In the genomic region with DNA sequence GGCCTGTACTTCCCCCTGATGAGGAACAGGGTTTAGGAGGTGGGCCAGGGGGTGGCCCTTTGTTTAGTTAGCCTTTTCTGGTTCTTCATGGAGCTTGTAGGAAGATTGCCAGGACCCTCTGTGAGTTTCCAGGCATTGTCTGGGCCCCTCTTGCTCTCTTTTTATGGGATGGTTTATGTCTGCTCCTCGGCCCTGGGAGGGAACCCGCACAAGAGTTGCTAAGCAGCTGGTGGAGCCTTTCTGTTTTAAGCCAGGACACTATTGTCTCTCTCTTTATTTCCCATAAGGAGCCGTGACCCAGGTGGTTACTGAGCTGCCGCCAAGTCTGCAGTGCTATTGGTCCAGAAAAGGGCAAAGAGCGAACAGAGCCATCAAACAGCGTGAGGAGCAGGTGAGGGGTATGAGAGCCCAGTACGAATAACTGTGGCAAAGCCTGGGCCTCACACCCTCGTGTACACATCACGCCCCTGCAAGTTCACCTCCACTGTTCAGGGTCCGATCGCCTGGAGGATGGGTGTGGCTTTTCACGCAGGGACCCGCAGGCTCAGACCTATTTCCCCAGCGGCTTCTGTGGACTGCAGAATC, we compare ENCODE assay signal across 1 cellular context.
TF ChIP-seq lines count a peak whose summit lies in the region.

No MANE protein-coding gene starts in this region.

TF ChIP-seq in HepG2, 621 proteins besides CTCF, POLR2A, EP300 and RAD21 (continues in another document):
- TF ChIP-seq, protein P1, sequence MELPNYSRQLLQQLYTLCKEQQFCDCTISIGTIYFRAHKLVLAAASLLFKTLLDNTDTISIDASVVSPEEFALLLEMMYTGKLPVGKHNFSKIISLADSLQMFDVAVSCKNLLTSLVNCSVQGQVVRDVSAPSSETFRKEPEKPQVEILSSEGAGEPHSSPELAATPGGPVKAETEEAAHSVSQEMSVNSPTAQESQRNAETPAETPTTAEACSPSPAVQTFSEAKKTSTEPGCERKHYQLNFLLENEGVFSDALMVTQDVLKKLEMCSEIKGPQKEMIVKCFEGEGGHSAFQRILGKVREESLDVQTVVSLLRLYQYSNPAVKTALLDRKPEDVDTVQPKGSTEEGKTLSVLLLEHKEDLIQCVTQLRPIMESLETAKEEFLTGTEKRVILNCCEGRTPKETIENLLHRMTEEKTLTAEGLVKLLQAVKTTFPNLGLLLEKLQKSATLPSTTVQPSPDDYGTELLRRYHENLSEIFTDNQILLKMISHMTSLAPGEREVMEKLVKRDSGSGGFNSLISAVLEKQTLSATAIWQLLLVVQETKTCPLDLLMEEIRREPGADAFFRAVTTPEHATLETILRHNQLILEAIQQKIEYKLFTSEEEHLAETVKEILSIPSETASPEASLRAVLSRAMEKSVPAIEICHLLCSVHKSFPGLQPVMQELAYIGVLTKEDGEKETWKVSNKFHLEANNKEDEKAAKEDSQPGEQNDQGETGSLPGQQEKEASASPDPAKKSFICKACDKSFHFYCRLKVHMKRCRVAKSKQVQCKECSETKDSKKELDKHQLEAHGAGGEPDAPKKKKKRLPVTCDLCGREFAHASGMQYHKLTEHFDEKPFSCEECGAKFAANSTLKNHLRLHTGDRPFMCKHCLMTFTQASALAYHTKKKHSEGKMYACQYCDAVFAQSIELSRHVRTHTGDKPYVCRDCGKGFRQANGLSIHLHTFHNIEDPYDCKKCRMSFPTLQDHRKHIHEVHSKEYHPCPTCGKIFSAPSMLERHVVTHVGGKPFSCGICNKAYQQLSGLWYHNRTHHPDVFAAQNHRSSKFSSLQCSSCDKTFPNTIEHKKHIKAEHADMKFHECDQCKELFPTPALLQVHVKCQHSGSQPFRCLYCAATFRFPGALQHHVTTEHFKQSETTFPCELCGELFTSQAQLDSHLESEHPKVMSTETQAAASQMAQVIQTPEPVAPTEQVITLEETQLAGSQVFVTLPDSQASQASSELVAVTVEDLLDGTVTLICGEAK (IDR thresholded peaks at IDR 0.05), result no peak
- TF ChIP-seq, protein P1 (CRISPR knock-in tag; IDR thresholded peaks at IDR 0.05), result peak; percentile 49; the same call in 1 of the 2 replicates
- TF ChIP-seq TSC22D2 (CRISPR knock-in tag; IDR thresholded peaks at IDR 0.05; ENCODE audit: borderline replicate concordance), result no peak
- TF ChIP-seq NONO (IDR thresholded peaks at IDR 0.05), result no peak
- TF ChIP-seq NONO (CRISPR knock-in tag; conservative IDR thresholded peaks at IDR 0.05), result no peak
- TF ChIP-seq ZNF3 (CRISPR knock-in tag; IDR thresholded peaks at IDR 0.05), result no peak
- TF ChIP-seq, protein P2, sequence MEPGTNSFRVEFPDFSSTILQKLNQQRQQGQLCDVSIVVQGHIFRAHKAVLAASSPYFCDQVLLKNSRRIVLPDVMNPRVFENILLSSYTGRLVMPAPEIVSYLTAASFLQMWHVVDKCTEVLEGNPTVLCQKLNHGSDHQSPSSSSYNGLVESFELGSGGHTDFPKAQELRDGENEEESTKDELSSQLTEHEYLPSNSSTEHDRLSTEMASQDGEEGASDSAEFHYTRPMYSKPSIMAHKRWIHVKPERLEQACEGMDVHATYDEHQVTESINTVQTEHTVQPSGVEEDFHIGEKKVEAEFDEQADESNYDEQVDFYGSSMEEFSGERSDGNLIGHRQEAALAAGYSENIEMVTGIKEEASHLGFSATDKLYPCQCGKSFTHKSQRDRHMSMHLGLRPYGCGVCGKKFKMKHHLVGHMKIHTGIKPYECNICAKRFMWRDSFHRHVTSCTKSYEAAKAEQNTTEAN (CRISPR knock-in tag; conservative IDR thresholded peaks at IDR 0.05), result 0 out of 2 replicates have a peak, but pooled peaks have one; percentile 43
- TF ChIP-seq ZNF225 (CRISPR knock-in tag; IDR thresholded peaks at IDR 0.05), result no peak
- TF ChIP-seq SOX6 (IDR thresholded peaks at IDR 0.05), result no peak
- peak; percentile 51 for TF ChIP-seq SOX6 (CRISPR knock-in tag; IDR thresholded peaks at IDR 0.05)
- no peak; the same call in 1 of the 2 replicates for TF ChIP-seq ZSCAN9 (CRISPR knock-in tag; IDR thresholded peaks at IDR 0.05; ENCODE audit: borderline replicate concordance)
- TF ChIP-seq, protein P3, sequence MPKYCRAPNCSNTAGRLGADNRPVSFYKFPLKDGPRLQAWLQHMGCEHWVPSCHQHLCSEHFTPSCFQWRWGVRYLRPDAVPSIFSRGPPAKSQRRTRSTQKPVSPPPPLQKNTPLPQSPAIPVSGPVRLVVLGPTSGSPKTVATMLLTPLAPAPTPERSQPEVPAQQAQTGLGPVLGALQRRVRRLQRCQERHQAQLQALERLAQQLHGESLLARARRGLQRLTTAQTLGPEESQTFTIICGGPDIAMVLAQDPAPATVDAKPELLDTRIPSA (CRISPR knock-in tag; IDR thresholded peaks at IDR 0.05; ENCODE audit: borderline replicate concordance), result no peak
- peak; percentile 48 for TF ChIP-seq ZFX (CRISPR knock-in tag; IDR thresholded peaks at IDR 0.05; ENCODE audit: low read depth)
- TF ChIP-seq MED1 (CRISPR knock-in tag; IDR thresholded peaks at IDR 0.05), result peak; percentile 35; the same call in 1 of the 2 replicates
- no peak for TF ChIP-seq SMAD9 (CRISPR knock-in tag; IDR thresholded peaks at IDR 0.05)
- TF ChIP-seq ZNF501 (CRISPR knock-in tag; IDR thresholded peaks at IDR 0.05), result peak; percentile 58; the same call in 1 of the 2 replicates
- no peak for TF ChIP-seq KDM1A (CRISPR knock-in tag; IDR thresholded peaks at IDR 0.05)
- TF ChIP-seq ZNF775 (CRISPR knock-in tag; IDR thresholded peaks at IDR 0.05; ENCODE audit: borderline replicate concordance), result no peak
- TF ChIP-seq, protein P4, sequence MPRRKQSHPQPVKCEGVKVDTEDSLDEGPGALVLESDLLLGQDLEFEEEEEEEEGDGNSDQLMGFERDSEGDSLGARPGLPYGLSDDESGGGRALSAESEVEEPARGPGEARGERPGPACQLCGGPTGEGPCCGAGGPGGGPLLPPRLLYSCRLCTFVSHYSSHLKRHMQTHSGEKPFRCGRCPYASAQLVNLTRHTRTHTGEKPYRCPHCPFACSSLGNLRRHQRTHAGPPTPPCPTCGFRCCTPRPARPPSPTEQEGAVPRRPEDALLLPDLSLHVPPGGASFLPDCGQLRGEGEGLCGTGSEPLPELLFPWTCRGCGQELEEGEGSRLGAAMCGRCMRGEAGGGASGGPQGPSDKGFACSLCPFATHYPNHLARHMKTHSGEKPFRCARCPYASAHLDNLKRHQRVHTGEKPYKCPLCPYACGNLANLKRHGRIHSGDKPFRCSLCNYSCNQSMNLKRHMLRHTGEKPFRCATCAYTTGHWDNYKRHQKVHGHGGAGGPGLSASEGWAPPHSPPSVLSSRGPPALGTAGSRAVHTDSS (CRISPR knock-in tag; conservative IDR thresholded peaks at IDR 0.05), result no peak
- TF ChIP-seq, protein P5, sequence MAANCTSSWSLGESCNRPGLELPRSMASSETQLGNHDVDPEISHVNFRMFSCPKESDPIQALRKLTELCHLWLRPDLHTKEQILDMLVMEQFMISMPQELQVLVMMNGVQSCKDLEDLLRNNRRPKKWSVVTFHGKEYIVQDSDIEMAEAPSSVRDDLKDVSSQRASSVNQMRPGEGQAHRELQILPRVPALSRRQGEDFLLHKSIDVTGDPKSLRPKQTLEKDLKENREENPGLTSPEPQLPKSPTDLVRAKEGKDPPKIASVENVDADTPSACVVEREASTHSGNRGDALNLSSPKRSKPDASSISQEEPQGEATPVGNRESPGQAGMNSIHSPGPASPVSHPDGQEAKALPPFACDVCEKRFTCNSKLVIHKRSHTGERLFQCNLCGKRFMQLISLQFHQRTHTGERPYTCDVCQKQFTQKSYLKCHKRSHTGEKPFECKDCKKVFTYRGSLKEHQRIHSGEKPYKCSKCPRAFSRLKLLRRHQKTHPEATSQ (CRISPR knock-in tag; IDR thresholded peaks at IDR 0.05; ENCODE audit: borderline replicate concordance), result 0 out of 2 replicates have a peak, but pooled peaks have one; percentile 38
- peak; percentile 27; the same call in 1 of the 2 replicates for TF ChIP-seq NFYB (CRISPR knock-in tag; IDR thresholded peaks at IDR 0.05)
- no peak for TF ChIP-seq EHMT2 (IDR thresholded peaks at IDR 0.05; ENCODE audit: borderline replicate concordance, low read depth, low read length)
- TF ChIP-seq BCLAF1 (IDR thresholded peaks at IDR 0.05), result no peak
- TF ChIP-seq SMARCC2 (IDR thresholded peaks at IDR 0.05), result no peak
- TF ChIP-seq U2AF2 (IDR thresholded peaks at IDR 0.05; ENCODE audit: low read depth, low read length), result no peak
- TF ChIP-seq ZNF883 (CRISPR knock-in tag; IDR thresholded peaks at IDR 0.05; ENCODE audit: not compliant biosample characterization), result peak; percentile 37
- TF ChIP-seq ZNF280B (CRISPR knock-in tag; IDR thresholded peaks at IDR 0.05; ENCODE audit: borderline replicate concordance), result 0 out of 2 replicates have a peak, but pooled peaks have one; percentile 55
- TF ChIP-seq, protein P6, sequence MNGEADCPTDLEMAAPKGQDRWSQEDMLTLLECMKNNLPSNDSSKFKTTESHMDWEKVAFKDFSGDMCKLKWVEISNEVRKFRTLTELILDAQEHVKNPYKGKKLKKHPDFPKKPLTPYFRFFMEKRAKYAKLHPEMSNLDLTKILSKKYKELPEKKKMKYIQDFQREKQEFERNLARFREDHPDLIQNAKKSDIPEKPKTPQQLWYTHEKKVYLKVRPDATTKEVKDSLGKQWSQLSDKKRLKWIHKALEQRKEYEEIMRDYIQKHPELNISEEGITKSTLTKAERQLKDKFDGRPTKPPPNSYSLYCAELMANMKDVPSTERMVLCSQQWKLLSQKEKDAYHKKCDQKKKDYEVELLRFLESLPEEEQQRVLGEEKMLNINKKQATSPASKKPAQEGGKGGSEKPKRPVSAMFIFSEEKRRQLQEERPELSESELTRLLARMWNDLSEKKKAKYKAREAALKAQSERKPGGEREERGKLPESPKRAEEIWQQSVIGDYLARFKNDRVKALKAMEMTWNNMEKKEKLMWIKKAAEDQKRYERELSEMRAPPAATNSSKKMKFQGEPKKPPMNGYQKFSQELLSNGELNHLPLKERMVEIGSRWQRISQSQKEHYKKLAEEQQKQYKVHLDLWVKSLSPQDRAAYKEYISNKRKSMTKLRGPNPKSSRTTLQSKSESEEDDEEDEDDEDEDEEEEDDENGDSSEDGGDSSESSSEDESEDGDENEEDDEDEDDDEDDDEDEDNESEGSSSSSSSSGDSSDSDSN (CRISPR knock-in tag; IDR thresholded peaks at IDR 0.05), result 0 out of 2 replicates have a peak, but pooled peaks have one; percentile 37
- TF ChIP-seq ZNF234 (CRISPR knock-in tag; conservative IDR thresholded peaks at IDR 0.05), result peak; percentile 61; the same call in 1 of the 2 replicates
- TF ChIP-seq ZMYM4 (CRISPR knock-in tag; IDR thresholded peaks at IDR 0.05), result peak; percentile 37; the same call in 1 of the 2 replicates
- TF ChIP-seq SALL1 (CRISPR knock-in tag; IDR thresholded peaks at IDR 0.05), result peak; percentile 80
- TF ChIP-seq ZNF788 (CRISPR knock-in tag; IDR thresholded peaks at IDR 0.05; ENCODE audit: borderline replicate concordance), result peak; percentile 53; the same call in 1 of the 2 replicates
- TF ChIP-seq ZNF839 (CRISPR knock-in tag; IDR thresholded peaks at IDR 0.05; ENCODE audit: borderline replicate concordance), result no peak
- TF ChIP-seq RARA (CRISPR knock-in tag; IDR thresholded peaks at IDR 0.05), result peak; percentile 45
- TF ChIP-seq NCOA2 (CRISPR knock-in tag; IDR thresholded peaks at IDR 0.05), result 0 out of 2 replicates have a peak, but pooled peaks have one; percentile 21
- TF ChIP-seq MZF1 (CRISPR knock-in tag; IDR thresholded peaks at IDR 0.05; ENCODE audit: borderline replicate concordance), result no peak
- no peak for TF ChIP-seq CC2D1A (CRISPR knock-in tag; IDR thresholded peaks at IDR 0.05)
